ENCODE assay signal across 22 cellular contexts in genomic region chr2:69026638-69027037, GRCh38. TPM values are rescaled to one million over a fixed set of nuclear protein-coding genes. Genes with fewer than 3 reads are reported as not detected.
"Had no signal": no experiment of that assay in that cellular context is flagged by ENCODE, and none has a peak within 500 bp of the region (broad histone marks: within the 10 kb centered on the region; RNA-seq: fewer than 3 reads in every experiment).

No MANE protein-coding gene starts in this region.

- H3K4me3 ChIP-seq: gastrocnemius medialis, heart right ventricle, lung, prostate gland, right lobe of liver, thoracic aorta, uterus had no signal

- H3K27me3 ChIP-seq: gastrocnemius medialis, heart right ventricle, right lobe of liver, uterus had no signal

- H3K9ac ChIP-seq: parathyroid adenoma had no signal

- H3K36me3 ChIP-seq: gastrocnemius medialis, heart right ventricle, prostate gland, right lobe of liver, thoracic aorta, uterus had no signal

- H3K4me1 ChIP-seq: gastrocnemius medialis, prostate gland, right lobe of liver had no signal

- DNase-seq: cerebellar nuclear complex; gastrocnemius medialis; naive thymus-derived CD4-positive, alpha-beta T cell; nephron progenitor cell; retina; stimulated activated CD4-positive, alpha-beta T cell treated with anti-CD3 and anti-CD28 coated beads, Interleukin-4, amount 100 ng/mL, for 4 hours; uterus had no signal

- FAIRE-seq: colon, islet of Langerhans had no signal

- H3K9me3 ChIP-seq: gastrocnemius medialis, prostate gland, right lobe of liver, thoracic aorta had no signal

- H3K27ac ChIP-seq: gastrocnemius medialis, heart right ventricle, parathyroid adenoma, prostate gland, right lobe of liver had no signal

- H2AFZ ChIP-seq: parathyroid adenoma had no signal

RNA-seq across cellular contexts. Expression of gene ANTXR1, which starts 13.7 kb away (rescaled TPM):
- total RNA-seq: naive thymus-derived CD4-positive, alpha-beta T cell had no signal

RNA-seq across cellular contexts. Expression of gene GKN1, which starts 52.2 kb away (rescaled TPM):
- total RNA-seq: endothelial cell of umbilical vein; fibroblast of lung; gastrocnemius medialis; heart right ventricle; left lobe of liver; lung; mesenteric fat pad; naive thymus-derived CD4-positive, alpha-beta T cell; omental fat pad; prostate gland; right lobe of liver; skeletal muscle tissue; subcutaneous adipose tissue; uterus had no signal
- polyA plus RNA-seq: endothelial cell of umbilical vein; fibroblast of lung; naive thymus-derived CD4-positive, alpha-beta T cell had no signal
